ENCODE assay signal across 29 cellular contexts in genomic region chr17:63973247-63973646, GRCh38. TPM values are rescaled to one million over a fixed set of nuclear protein-coding genes. Genes with fewer than 3 reads are reported as not detected.
"Had no signal": no experiment of that assay in that cellular context is flagged by ENCODE, and none has a peak within 500 bp of the region (broad histone marks: within the 10 kb centered on the region; RNA-seq: fewer than 3 reads in every experiment).

No MANE protein-coding gene starts in this region.

- H3K4me1 ChIP-seq: foreskin keratinocyte, pancreas had no signal

- H3K36me3 Mint-ChIP-seq: brain; immature natural killer cell; mesothelial cell of epicardium; naive thymus-derived CD8-positive, alpha-beta T cell; type B pancreatic cell had no signal

- ATAC-seq: activated T-cell treated with anti-CD3 and anti-CD28 coated beads, Interleukin-2, amount 50 U/mL, for 4 hours; naive thymus-derived CD8-positive, alpha-beta T cell; right cardiac atrium had no signal

- DNase-seq: activated CD4-positive, alpha-beta T cell treated with anti-CD3 and anti-CD28 coated beads for 1 hour; activated CD8-positive, alpha-beta memory T cell treated with anti-CD3 and anti-CD28 coated beads, Interleukin-2, amount 50 U/mL, for 48 hours; activated naive CD4-positive, alpha-beta T cell treated with anti-CD3 and anti-CD28 coated beads for 36 hours; activated T-cell treated with anti-CD3 and anti-CD28 coated beads, Interleukin-2, amount 50 U/mL, for 4 hours; anterior cingulate cortex; effector CD4-positive, alpha-beta T cell; erythroblast; foreskin keratinocyte; immature natural killer cell; kidney glomerular epithelial cell; left ventricle myocardium inferior; naive thymus-derived CD8-positive, alpha-beta T cell; pancreas; stimulated activated CD4-positive, alpha-beta T cell treated with anti-CD3 and anti-CD28 coated beads, Interleukin-12 subunit alpha, Interleukin-12 subunit beta, amount 100 ng/mL, for 4 hours; stimulated activated CD4-positive, alpha-beta T cell treated with anti-CD3 and anti-CD28 coated beads, Interleukin-4, amount 100 ng/mL, for 4 hours; T-helper 1 cell; T-helper 9 cell had no signal

- H3K4me3 Mint-ChIP-seq: activated naive CD4-positive, alpha-beta T cell treated with anti-CD3 and anti-CD28 coated beads for 36 hours; activated T-cell treated with anti-CD3 and anti-CD28 coated beads, Interleukin-2, amount 50 U/mL, for 4 hours; brain; dendritic cell treated with granulocyte-macrophage colony-stimulating factor and Interleukin-4, amounts not matched to agents 40 ng/mL and 50 ng/mL, for 4 days; immature natural killer cell; mesothelial cell of epicardium; naive thymus-derived CD8-positive, alpha-beta T cell; type B pancreatic cell had no signal

- H3K9me3 Mint-ChIP-seq: activated naive CD4-positive, alpha-beta T cell treated with anti-CD3 and anti-CD28 coated beads for 36 hours; activated T-cell treated with anti-CD3 and anti-CD28 coated beads, Interleukin-2, amount 50 U/mL, for 4 hours; dendritic cell treated with granulocyte-macrophage colony-stimulating factor and Interleukin-4, amounts not matched to agents 40 ng/mL and 50 ng/mL, for 4 days; immature natural killer cell; mesothelial cell of epicardium; naive thymus-derived CD8-positive, alpha-beta T cell; type B pancreatic cell had no signal

- H3K4me3 ChIP-seq: left ventricle myocardium inferior, pancreas, thoracic aorta had no signal

- H3K27ac Mint-ChIP-seq: activated naive CD4-positive, alpha-beta T cell treated with anti-CD3 and anti-CD28 coated beads for 36 hours; dendritic cell treated with granulocyte-macrophage colony-stimulating factor and Interleukin-4, amounts not matched to agents 40 ng/mL and 50 ng/mL, for 4 days; immature natural killer cell; mesothelial cell of epicardium; naive thymus-derived CD8-positive, alpha-beta T cell; type B pancreatic cell had no signal

- H3K4me1 Mint-ChIP-seq: mesothelial cell of epicardium had no signal

- FAIRE-seq: endometrium, pancreas had no signal

- H3K36me3 ChIP-seq: left ventricle myocardium inferior, pancreas, thoracic aorta had no signal

- H3K9me3 ChIP-seq: left ventricle myocardium inferior, pancreas, thoracic aorta had no signal

- H3K27me3 ChIP-seq: pancreas had no signal

- H3K27ac ChIP-seq: foreskin keratinocyte, left ventricle myocardium inferior, pancreas, thoracic aorta had no signal

RNA-seq across cellular contexts. Expression of gene SCN4A, which starts 0.5 kb away (rescaled TPM):
- total RNA-seq: chondrocyte, foreskin keratinocyte, lung microvascular endothelial cell had no signal
- polyA plus RNA-seq: foreskin keratinocyte; naive thymus-derived CD8-positive, alpha-beta T cell had no signal

RNA-seq across cellular contexts. Expression of gene PRR29, which starts 24.9 kb away (rescaled TPM):
- total RNA-seq: foreskin keratinocyte, left ventricle myocardium inferior, thoracic aorta had no signal

RNA-seq across cellular contexts. Expression of gene CD79B, which starts 41.1 kb away (rescaled TPM):
- total RNA-seq: chondrocyte, foreskin keratinocyte, lung microvascular endothelial cell, mesothelial cell of epicardium had no signal
- polyA plus RNA-seq: foreskin keratinocyte had no signal

RNA-seq across cellular contexts. Expression of gene ICAM2, which starts 47.2 kb away (rescaled TPM):
- total RNA-seq: chondrocyte had no signal

RNA-seq across cellular contexts. Expression of gene GH1, which starts 54.6 kb away (rescaled TPM):
- total RNA-seq: activated CD8-positive, alpha-beta memory T cell treated with anti-CD3 and anti-CD28 coated beads for 36 hours; activated naive CD4-positive, alpha-beta T cell treated with anti-CD3 and anti-CD28 coated beads for 36 hours; activated T-cell treated with anti-CD3 and anti-CD28 coated beads, Interleukin-2, amount 50 U/mL, for 4 hours; cardiac septum; chondrocyte; foreskin keratinocyte; left ventricle myocardium inferior; lung microvascular endothelial cell; mesothelial cell of epicardium; naive thymus-derived CD8-positive, alpha-beta T cell; pancreas; pulmonary artery endothelial cell; right cardiac atrium; thoracic aorta had no signal
- polyA plus RNA-seq: foreskin keratinocyte; immature natural killer cell; naive thymus-derived CD8-positive, alpha-beta T cell; pancreas; right cardiac atrium had no signal
